ENCODE assay signal across 1 cellular context in genomic region chr6:166157930-166158617, GRCh38.
TF ChIP-seq lines count a peak whose summit lies in the region.

No MANE protein-coding gene starts in this region.

TF ChIP-seq in IMR-90, 13 proteins besides CTCF, POLR2A, EP300 and RAD21:
- TF ChIP-seq SMC3 (IDR thresholded peaks at IDR 0.05; ENCODE audit: low read depth, low read length) (no peak), MXI1 (IDR thresholded peaks at IDR 0.05; ENCODE audit: borderline replicate concordance, low read depth, low read length) (no peak), MAFK (IDR thresholded peaks at IDR 0.05; ENCODE audit: low read depth, low read length) (no peak), CEBPB (IDR thresholded peaks at IDR 0.05; ENCODE audit: low read depth, low read length) (no peak), CHD1 (IDR thresholded peaks at IDR 0.05; ENCODE audit: low read depth, low read length) (no peak), MAZ (IDR thresholded peaks at IDR 0.05; ENCODE audit: borderline replicate concordance, low read depth, low read length) (no peak), RCOR1 (IDR thresholded peaks at IDR 0.05; ENCODE audit: insufficient replicate concordance, low read length) (no peak), FOS (IDR thresholded peaks at IDR 0.05; ENCODE audit: low read depth, low read length) (no peak), NFE2L2 (IDR thresholded peaks at IDR 0.05; ENCODE audit: low read depth, low read length) (no peak)
- TF ChIP-seq, protein P1, sequence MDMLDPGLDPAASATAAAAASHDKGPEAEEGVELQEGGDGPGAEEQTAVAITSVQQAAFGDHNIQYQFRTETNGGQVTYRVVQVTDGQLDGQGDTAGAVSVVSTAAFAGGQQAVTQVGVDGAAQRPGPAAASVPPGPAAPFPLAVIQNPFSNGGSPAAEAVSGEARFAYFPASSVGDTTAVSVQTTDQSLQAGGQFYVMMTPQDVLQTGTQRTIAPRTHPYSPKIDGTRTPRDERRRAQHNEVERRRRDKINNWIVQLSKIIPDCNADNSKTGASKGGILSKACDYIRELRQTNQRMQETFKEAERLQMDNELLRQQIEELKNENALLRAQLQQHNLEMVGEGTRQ (IDR thresholded peaks at IDR 0.05; ENCODE audit: low read depth, low read length) = no peak
